In genomic region chr20:59948828-59949720, GRCh38 we compare ENCODE assay signal across 1 cellular context.
TF ChIP-seq lines count a peak whose summit lies in the region.

No MANE protein-coding gene starts in this region.

TF ChIP-seq in GM23338, 12 proteins besides CTCF, POLR2A, EP300 and RAD21:
- TF ChIP-seq ZNF462 (CRISPR knock-in tag; IDR thresholded peaks at IDR 0.05) (no peak), ZNF114 (CRISPR knock-in tag; IDR thresholded peaks at IDR 0.05) (no peak), EZH2phosphoT487 (IDR thresholded peaks at IDR 0.05; ENCODE audit: unreplicated experiment) (no peak), CREB1 (CRISPR knock-in tag; IDR thresholded peaks at IDR 0.05; ENCODE audit: low read depth) (no peak), NANOG (IDR thresholded peaks at IDR 0.05; ENCODE audit: borderline replicate concordance) (no peak)
